Comparison of ENCODE assay signal across 1 cellular context in the genomic region with DNA sequence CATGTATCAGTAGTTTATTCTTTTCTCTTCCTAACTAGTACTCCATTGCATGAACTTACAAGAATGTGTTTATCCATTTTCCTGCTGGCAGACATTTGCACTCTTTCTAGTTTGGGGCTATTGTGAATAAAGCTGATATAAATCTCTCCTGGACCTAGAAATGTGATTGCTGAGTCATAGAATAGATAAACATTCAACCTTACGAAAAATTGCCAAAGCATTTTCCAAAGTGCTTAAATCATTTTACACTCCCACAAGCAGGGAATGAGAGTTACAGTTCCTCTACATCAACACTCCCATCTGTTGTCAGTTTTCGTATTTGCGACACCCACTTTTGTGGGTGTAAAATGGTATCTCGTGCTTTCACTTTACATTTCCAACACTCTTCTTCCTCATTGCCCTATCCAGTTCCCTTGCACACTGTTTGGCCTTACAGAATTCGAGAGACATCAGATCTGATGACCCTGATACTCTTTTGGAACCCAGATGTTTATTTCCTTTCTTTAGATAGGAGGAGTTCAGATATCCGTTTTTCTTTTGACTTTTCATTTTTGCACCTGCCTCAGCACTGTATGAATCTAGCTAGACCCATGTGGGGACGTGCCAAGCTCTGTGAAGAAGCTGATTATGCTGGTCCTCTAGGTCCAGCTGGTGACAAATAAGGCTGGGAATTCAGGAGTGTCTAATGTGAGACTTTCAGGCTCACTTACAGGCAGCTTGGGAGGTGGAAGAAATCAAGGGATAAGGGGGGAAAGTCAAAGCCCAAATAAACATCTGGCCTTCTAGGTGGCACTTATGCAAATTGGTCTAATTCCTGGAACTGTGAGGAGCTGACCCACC.
TF ChIP-seq lines count a peak whose summit lies in the region.

No MANE protein-coding gene starts in this region.

TF ChIP-seq in SK-N-SH, 30 proteins besides CTCF, POLR2A, EP300 and RAD21 (continued from another document):
- TF ChIP-seq REST (IDR thresholded peaks at IDR 0.05; ENCODE audit: low read depth, low read length), result no peak
- peak; percentile 59; the same call in 1 of the 2 replicates for TF ChIP-seq TEAD4 (IDR thresholded peaks at IDR 0.05; ENCODE audit: borderline replicate concordance, insufficient read depth)
- peak; percentile 83 for TF ChIP-seq TCF12 (IDR thresholded peaks at IDR 0.05)
- peak; percentile 83 for TF ChIP-seq RXRA (IDR thresholded peaks at IDR 0.05; ENCODE audit: borderline replicate concordance, low read depth)
- no peak for TF ChIP-seq ELF1 (IDR thresholded peaks at IDR 0.05)
- TF ChIP-seq FOSL2 (IDR thresholded peaks at IDR 0.05; ENCODE audit: borderline replicate concordance, low read depth), result peak; percentile 89
- 0 out of 2 replicates have a peak, but pooled peaks have one; percentile 10 for TF ChIP-seq TAF1 (IDR thresholded peaks at IDR 0.05; ENCODE audit: borderline replicate concordance, low read depth, low read length)
- peak; percentile 27; the same call in 1 of the 2 replicates for TF ChIP-seq POLR2AphosphoS5 (IDR thresholded peaks at IDR 0.05; ENCODE audit: low read depth, low read length)
TF ChIP-seq in SK-N-SH: peak in this region for 11.
